ENCODE assay signal across 13 cellular contexts in the genomic region with DNA sequence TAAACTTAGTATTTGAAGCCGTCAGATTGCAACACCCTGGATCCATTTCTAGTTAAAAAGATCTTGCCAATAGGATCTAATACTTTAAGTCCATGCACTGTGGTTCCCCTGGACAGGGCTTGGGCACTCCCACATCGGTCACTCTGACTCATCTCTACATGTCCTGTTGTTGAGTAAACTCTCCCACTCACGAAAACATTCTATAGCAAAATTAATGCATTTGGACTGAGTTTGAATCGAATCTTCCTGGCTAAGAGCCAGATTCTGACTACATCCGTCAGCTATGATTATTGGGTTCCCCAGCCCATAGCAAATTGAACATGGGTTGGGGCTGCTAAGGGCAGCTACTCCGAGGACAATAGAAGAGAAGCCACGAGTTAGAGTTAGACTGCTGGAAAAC.
DNase-seq lines count a peak whose midpoint lies in the region; ATAC-seq and TF ChIP-seq lines count a peak whose summit lies in the region.
"Had no signal": no experiment of that assay in that cellular context is flagged by ENCODE, and none has a peak within 500 bp of the region (broad histone marks: within the 10 kb centered on the region; RNA-seq: fewer than 3 reads in every experiment).

No MANE protein-coding gene starts in this region.

- H3K4me1 Mint-ChIP-seq in chondrocyte (ENCODE audit: low read depth): peaks cover 16% of the 10 kb centered on the region

- no peaks in the 10 kb centered on the region for H3K9me3 ChIP-seq in osteoblast (ENCODE audit: low read depth, low read length)

- DNase-seq in GM04504 (ENCODE audit: low read depth): peak; percentile 71
- DNase-seq in RPMI7951 (ENCODE audit: low read depth): peak; percentile 87
- DNase-seq in epithelial cell of prostate (ENCODE audit: low read depth, low spot score): no peak
- DNase-seq in osteoblast (ENCODE audit: insufficient read length, low spot score, missing footprints): peak; percentile 55
- no peak for DNase-seq in NCI-H774 (lab: John Stamatoyannopoulos, UW)
- DNase-seq in chondrocyte (ENCODE audit: low spot score): no peak
- DNase-seq: activated CD4-positive, alpha-beta T cell treated with anti-CD3 and anti-CD28 coated beads, Interleukin-2, amount 50 U/mL, for 1 hour; activated naive CD4-positive, alpha-beta T cell treated with anti-CD3 and anti-CD28 coated beads for 36 hours; DMS79 treated with DMSO at 0.1 percent for 48 hours; dorsolateral prefrontal cortex; NCI-H524 treated with DMSO at 0.1 percent for 48 hours had no signal

- no peaks in the 10 kb centered on the region for H4K20me1 ChIP-seq in osteoblast (ENCODE audit: insufficient read depth, low read length)

- H2AFZ ChIP-seq in osteoblast (ENCODE audit: low read length): peak overlapping the region; percentile 13

- no peaks in the 10 kb centered on the region for H3K36me3 ChIP-seq in osteoblast (ENCODE audit: insufficient read depth, low read length)

- peak overlapping the region; percentile 60 for H3K4me2 ChIP-seq in osteoblast (ENCODE audit: insufficient read depth, low read length)

- no peaks in the 10 kb centered on the region for H3K36me3 Mint-ChIP-seq in chondrocyte (ENCODE audit: low read depth)

- no peak overlapping the region for H3K4me3 Mint-ChIP-seq in chondrocyte (ENCODE audit: unreplicated experiment)
- H3K4me3 Mint-ChIP-seq: activated naive CD4-positive, alpha-beta T cell treated with anti-CD3 and anti-CD28 coated beads for 36 hours had no signal

- TF ChIP-seq CTCF in osteoblast (IDR thresholded peaks at IDR 0.05; ENCODE audit: extremely low read depth, low read depth, low read length) (no peak), chondrocyte (IDR thresholded peaks at IDR 0.05) (no peak)

- no peak for ATAC-seq in GM21367 (IDR thresholded peaks at IDR 0.05; ENCODE audit: unreplicated experiment)
- ATAC-seq in HG03095 (IDR thresholded peaks at IDR 0.05; ENCODE audit: unreplicated experiment): no peak

- H3K27ac ChIP-seq in epithelial cell of prostate: peak overlapping the region; percentile 8
- no peak overlapping the region for H3K27ac ChIP-seq in osteoblast (ENCODE audit: low read depth, low read length)
- H3K27ac ChIP-seq: dorsolateral prefrontal cortex had no signal

- H3K27me3 ChIP-seq in osteoblast (ENCODE audit: insufficient read depth, low read length): no peaks in the 10 kb centered on the region
- H3K27me3 ChIP-seq: dorsolateral prefrontal cortex had no signal

- no peaks in the 10 kb centered on the region for H3K79me2 ChIP-seq in osteoblast (ENCODE audit: insufficient read depth, low read length)

- no peaks in the 10 kb centered on the region for H3K9me3 Mint-ChIP-seq in chondrocyte (ENCODE audit: low read depth)
- H3K9me3 Mint-ChIP-seq: activated naive CD4-positive, alpha-beta T cell treated with anti-CD3 and anti-CD28 coated beads for 36 hours had no signal

- peaks cover 26% of the 10 kb centered on the region for H3K4me1 ChIP-seq in osteoblast (ENCODE audit: insufficient read depth, low read length)

- no peak overlapping the region for H3K27ac Mint-ChIP-seq in chondrocyte (ENCODE audit: unreplicated experiment)
- H3K27ac Mint-ChIP-seq: activated naive CD4-positive, alpha-beta T cell treated with anti-CD3 and anti-CD28 coated beads for 36 hours had no signal

- peak overlapping the region; percentile 39 for H3K4me3 ChIP-seq in osteoblast (ENCODE audit: insufficient read depth, low read length)
- H3K4me3 ChIP-seq: dorsolateral prefrontal cortex had no signal

- no peaks in the 10 kb centered on the region for H3K27me3 Mint-ChIP-seq in chondrocyte (ENCODE audit: low read depth)

Comparison
In these comparisons a context has a peak if more than half of its experiments do, and no peak if none do; other contexts are left out.
1. DNase-seq: peak in GM04504 (single experiment), RPMI7951 (single experiment) and osteoblast (single experiment); none in epithelial cell of prostate (single experiment), NCI-H774 (single experiment) and chondrocyte (single experiment).